In the genomic region with DNA sequence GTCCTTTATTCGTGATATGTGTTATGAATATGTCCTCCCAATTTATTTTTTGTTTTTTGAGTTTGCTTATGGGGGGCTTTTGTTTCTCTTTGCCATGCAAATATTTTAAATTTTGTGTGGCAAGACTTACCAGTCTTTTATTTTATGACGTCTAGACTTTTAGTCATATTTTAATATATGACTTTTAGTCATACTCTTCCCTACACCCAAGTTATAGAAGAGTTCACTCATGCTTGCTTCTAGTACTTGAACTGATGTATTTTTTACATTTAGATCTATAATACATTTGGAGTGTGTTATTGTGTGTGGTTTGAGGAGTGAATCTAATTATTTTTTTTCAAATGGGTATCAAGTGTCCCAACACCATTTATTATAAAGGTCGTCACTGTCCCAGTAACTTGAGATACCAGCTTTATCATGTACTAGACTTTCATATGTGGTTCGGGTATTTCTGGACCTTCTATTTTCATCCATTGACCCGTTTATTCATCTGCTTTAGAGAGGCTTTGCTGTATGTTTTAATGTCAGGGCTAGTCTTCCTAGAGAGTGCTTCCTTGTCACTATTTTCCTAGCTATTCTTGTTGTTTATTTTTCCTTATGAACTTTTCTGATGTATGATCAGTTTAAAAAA, we compare ENCODE assay signal across 13 cellular contexts. TPM values are rescaled to one million over a fixed set of nuclear protein-coding genes. Genes with fewer than 3 reads are reported as not detected.
DNase-seq lines count a peak whose midpoint lies in the region; ATAC-seq and TF ChIP-seq lines count a peak whose summit lies in the region.
"Had no signal": no experiment of that assay in that cellular context is flagged by ENCODE, and none has a peak within 500 bp of the region (broad histone marks: within the 10 kb centered on the region; RNA-seq: fewer than 3 reads in every experiment).

No MANE protein-coding gene starts in this region.

- no peak for ATAC-seq in heart right ventricle
- ATAC-seq in activated naive CD8-positive, alpha-beta T cell treated with anti-CD3 and anti-CD28 coated beads, Interleukin-2, amount 50 U/mL, for 24 hours = no peak

- H3K4me1 Mint-ChIP-seq in activated naive CD8-positive, alpha-beta T cell treated with anti-CD3 and anti-CD28 coated beads, Interleukin-2, amount 50 U/mL, for 24 hours = peaks cover 58% of the 10 kb centered on the region
- peaks cover 5% of the 10 kb centered on the region for H3K4me1 Mint-ChIP-seq in mesothelial cell of epicardium

- DNase-seq in heart right ventricle = no peak
- DNase-seq in cardiac septum (ENCODE audit: low spot score) = no peak
- DNase-seq in activated naive CD8-positive, alpha-beta T cell treated with anti-CD3 and anti-CD28 coated beads, Interleukin-2, amount 50 U/mL, for 24 hours = no peak
- DNase-seq in mesothelial cell of epicardium (ENCODE audit: low spot score in 2 of 2, unreplicated experiment in 2 of 2) = no peak
- DNase-seq in head of caudate nucleus = no peak
- DNase-seq in GM19240 (ENCODE audit: insufficient read length, low spot score) = no peak
- no peak for DNase-seq in posterior cingulate gyrus
- DNase-seq: Caco-2, NCI-H510A had no signal

- H3K4me1 ChIP-seq in heart right ventricle (peaks cover 0 to 26% (median 10%) of the 10 kb centered on the region in 9 donors), urinary bladder (ENCODE audit: insufficient read depth) (no peaks in the 10 kb centered on the region)
- H3K4me1 ChIP-seq: Caco-2 had no signal

- H3K36me3 Mint-ChIP-seq in activated naive CD8-positive, alpha-beta T cell treated with anti-CD3 and anti-CD28 coated beads, Interleukin-2, amount 50 U/mL, for 24 hours (ENCODE audit: low read depth) = peaks cover 27% of the 10 kb centered on the region
- H3K36me3 Mint-ChIP-seq in mesothelial cell of epicardium = peaks cover 14% of the 10 kb centered on the region

- H3K9me3 ChIP-seq in heart right ventricle = peaks cover 0 to 26% (median 19%) of the 10 kb centered on the region in 11 donors

- no peaks in the 10 kb centered on the region for H3K27me3 ChIP-seq in heart right ventricle

- peak overlapping the region; percentile 99 for H3K27ac Mint-ChIP-seq in activated naive CD8-positive, alpha-beta T cell treated with anti-CD3 and anti-CD28 coated beads, Interleukin-2, amount 50 U/mL, for 24 hours
- no peak overlapping the region for H3K27ac Mint-ChIP-seq in mesothelial cell of epicardium

- peaks cover 18% of the 10 kb centered on the region for H3K9me3 Mint-ChIP-seq in activated naive CD8-positive, alpha-beta T cell treated with anti-CD3 and anti-CD28 coated beads, Interleukin-2, amount 50 U/mL, for 24 hours
- H3K9me3 Mint-ChIP-seq in mesothelial cell of epicardium = peaks cover 17% of the 10 kb centered on the region

- intact Hi-C loops in heart right ventricle (cut with DNase I) (no loop called here), cardiac septum (cut with DNase I) (no loop called here), head of caudate nucleus (cut with DNase I) (no loop called here), posterior cingulate gyrus (cut with DNase I) (no loop called here)

- H3K36me3 ChIP-seq in heart right ventricle (peaks cover 0 to 20% (median 0%) of the 10 kb centered on the region in 9 donors), urinary bladder (ENCODE audit: insufficient read depth) (no peaks in the 10 kb centered on the region)

- 37 to 41% methylated on average over 5 of the region's 5 CpGs for WGBS in heart right ventricle, 2 donors
- whole genome bisulfite sequencing in urinary bladder = 51% methylated on average over 5 of the region's 5 CpGs

- no peaks in the 10 kb centered on the region for H3K27me3 Mint-ChIP-seq in activated naive CD8-positive, alpha-beta T cell treated with anti-CD3 and anti-CD28 coated beads, Interleukin-2, amount 50 U/mL, for 24 hours
- H3K27me3 Mint-ChIP-seq in mesothelial cell of epicardium (ENCODE audit: low read depth) = peaks cover 13% of the 10 kb centered on the region

- peak overlapping the region; percentile 97 for H3K4me3 Mint-ChIP-seq in activated naive CD8-positive, alpha-beta T cell treated with anti-CD3 and anti-CD28 coated beads, Interleukin-2, amount 50 U/mL, for 24 hours
- peak overlapping the region; percentile 69 for H3K4me3 Mint-ChIP-seq in mesothelial cell of epicardium

- peak overlapping the region in 9 of 10 donors; percentile 36 to 68 (median 58) for H3K4me3 ChIP-seq in heart right ventricle
- peak overlapping the region; percentile 45 for H3K4me3 ChIP-seq in urinary bladder (ENCODE audit: low read depth, low read length)

- H3K27ac ChIP-seq in heart right ventricle = peak overlapping the region in 3 of 10 donors; percentile 38 to 86 (median 49)
- H3K27ac ChIP-seq in urinary bladder (ENCODE audit: low read depth) = no peak overlapping the region
- H3K27ac ChIP-seq: HL-60, VCaP had no signal

- TF ChIP-seq CTCF in heart right ventricle (IDR thresholded peaks at IDR 0.05) (no peak), mesothelial cell of epicardium (IDR thresholded peaks at IDR 0.05; ENCODE audit: unreplicated experiment) (no peak)

RNA-seq across cellular contexts. Expression of a gene that starts 0.8 kb away (rescaled TPM):
- 1 to 10 TPM in 1 of 10 donors, under 1 TPM in 9; 0.21 to 1.7 (median 0.60) TPM for total RNA-seq in heart right ventricle
- 1 to 10 TPM in 1 of 2 donors, under 1 TPM in 1; 0.23 to 1.5 TPM for polyA plus RNA-seq in heart right ventricle
- total RNA-seq in cardiac septum = 0.67 TPM
- total RNA-seq in mesothelial cell of epicardium = 0.20 to 0.27 TPM (median 0.22 TPM) in 3 replicates
- 1.3 TPM for total RNA-seq in urinary bladder
- polyA plus RNA-seq in urinary bladder = 0.73 TPM
- polyA plus RNA-seq: neural cell had no signal

RNA-seq across cellular contexts. Expression of a gene that starts 14.1 kb away (rescaled TPM):
- 10 to 100 TPM in 6 of 10 donors, 1 to 10 TPM in 4; 8.0 to 61.1 (median 14.4) TPM for total RNA-seq in heart right ventricle
- polyA plus RNA-seq in heart right ventricle = 1 to 10 TPM; 3.2 to 7.4 TPM
- 14.3 TPM for total RNA-seq in cardiac septum
- 28.1 to 32.5 TPM (median 30.3 TPM) in 3 replicates for total RNA-seq in mesothelial cell of epicardium
- 31.7 TPM for total RNA-seq in urinary bladder
- 12.8 TPM for polyA plus RNA-seq in urinary bladder
- polyA plus RNA-seq: neural cell had no signal

RNA-seq across cellular contexts. Expression of a gene that starts 14.1 kb away (rescaled TPM):
- 10 to 100 TPM in 9 of 10 donors, 1 to 10 TPM in 1; 9.1 to 60.4 (median 15.2) TPM for total RNA-seq in heart right ventricle
- polyA plus RNA-seq in heart right ventricle = 10 to 100 TPM in 1 of 2 donors, 1 to 10 TPM in 1; 7.1 to 18.1 TPM
- 15.0 TPM for total RNA-seq in cardiac septum
- 27.3 to 32.5 TPM (median 30.0 TPM) in 3 replicates for total RNA-seq in mesothelial cell of epicardium
- total RNA-seq in urinary bladder = 30.1 TPM
- 24.1 TPM for polyA plus RNA-seq in urinary bladder
- polyA plus RNA-seq: neural cell had no signal
